Comparison of ENCODE assay signal across 13 cellular contexts in genomic region chr16:21638573-21638975, GRCh38. TPM values are rescaled to one million over a fixed set of nuclear protein-coding genes. Genes with fewer than 3 reads are reported as not detected.
A peak's percentile ranks its signal among the peaks of the same experiment; 100 is the strongest.
DNase-seq lines count a peak whose midpoint lies in the region; ATAC-seq and TF ChIP-seq lines count a peak whose summit lies in the region.
"Had no signal": no experiment of that assay in that cellular context is flagged by ENCODE, and none has a peak within 500 bp of the region (broad histone marks: within the 10 kb centered on the region; RNA-seq: fewer than 3 reads in every experiment).

No MANE protein-coding gene starts in this region.

- DNase-seq in stimulated activated CD4-positive, alpha-beta T cell treated with anti-CD3 and anti-CD28 coated beads, Interleukin-2, amount 100 ng/mL, for 4 hours (ENCODE audit: low read depth): peak; percentile 23
- DNase-seq in stimulated activated CD4-positive, alpha-beta T cell treated with anti-CD3 and anti-CD28 coated beads, Interleukin-2, amount 100 ng/mL, for 48 hours: no peak
- DNase-seq in activated CD4-positive, alpha-beta memory T cell treated with anti-CD3 and anti-CD28 coated beads, Interleukin-2, amount 10 ng/mL, durations not matched to agents 7 days and 5 days: no peak
- DNase-seq in fibroblast of villous mesenchyme (ENCODE audit: low read depth) (peak; percentile 36), stomach (no peak), putamen (ENCODE audit: low spot score) (no peak)
- DNase-seq: activated gamma-delta T cell treated with Interleukin-2 at 50 U/mL for 16 hours, C1 segment of cervical spinal cord, pancreas had no signal

- 30 to 49% (median 46%) methylated on average over 4 of the region's 4 CpGs for WGBS in stomach, 5 donors

- no peaks in the 10 kb centered on the region for H3K9me3 Mint-ChIP-seq in activated CD4-positive, alpha-beta memory T cell treated with anti-CD3 and anti-CD28 coated beads, Interleukin-2, amount 10 ng/mL, durations not matched to agents 7 days and 5 days

- CTCF ChIA-PET in activated CD4-positive, alpha-beta memory T cell treated with anti-CD3 and anti-CD28 coated beads, Interleukin-2, amount 10 ng/mL, durations not matched to agents 7 days and 5 days (lab: Charles Lee): interaction anchor here (0.8 to 6.6 kb wide), 11 partner anchors 11 to 55 kb away, joined by 3 to 48 read pairs (median 3); partner anchors contain the start of gene IGSF6

- peaks cover 9% of the 10 kb centered on the region for H3K36me3 Mint-ChIP-seq in activated CD4-positive, alpha-beta memory T cell treated with anti-CD3 and anti-CD28 coated beads, Interleukin-2, amount 10 ng/mL, durations not matched to agents 7 days and 5 days (ENCODE audit: low read depth)

- no peaks in the 10 kb centered on the region for H3K9me3 ChIP-seq in stomach
- H3K9me3 ChIP-seq: pancreas, SJSA1 had no signal

- intact Hi-C loops in stomach (cut with DNase I; ENCODE audit: low total_unique reads): no loop called here

- POLR2A ChIA-PET in activated CD4-positive, alpha-beta memory T cell treated with anti-CD3 and anti-CD28 coated beads, Interleukin-2, amount 10 ng/mL, durations not matched to agents 7 days and 5 days (lab: Charles Lee): interaction anchor here (0.9 to 2.6 kb wide), 4 partner anchors 12 to 39 kb away, joined by 3 to 11 read pairs (median 4); partner anchors contain the start of gene METTL9

- TF ChIP-seq CTCF in fibroblast of villous mesenchyme (IDR thresholded peaks at IDR 0.05; ENCODE audit: insufficient read depth, low read depth, low read length) (no peak), stomach (IDR thresholded peaks at IDR 0.05) (no peak)

- H3K27ac ChIP-seq in stomach: peak overlapping the region in 3 of 5 donors; percentile 18 to 38 (median 37)
- H3K27ac ChIP-seq: hepatocyte, pancreas, SJSA1 had no signal

- H3K4me1 Mint-ChIP-seq in activated CD4-positive, alpha-beta memory T cell treated with anti-CD3 and anti-CD28 coated beads, Interleukin-2, amount 10 ng/mL, durations not matched to agents 7 days and 5 days: peaks cover 23% of the 10 kb centered on the region

- H3K27me3 Mint-ChIP-seq in activated CD4-positive, alpha-beta memory T cell treated with anti-CD3 and anti-CD28 coated beads, Interleukin-2, amount 10 ng/mL, durations not matched to agents 7 days and 5 days: no peaks in the 10 kb centered on the region

- H3K4me3 Mint-ChIP-seq in activated CD4-positive, alpha-beta memory T cell treated with anti-CD3 and anti-CD28 coated beads, Interleukin-2, amount 10 ng/mL, durations not matched to agents 7 days and 5 days: no peak overlapping the region

- peak overlapping the region; percentile 82 for H3K27ac Mint-ChIP-seq in activated CD4-positive, alpha-beta memory T cell treated with anti-CD3 and anti-CD28 coated beads, Interleukin-2, amount 10 ng/mL, durations not matched to agents 7 days and 5 days

- peaks cover 0 to 48% (median 17%) of the 10 kb centered on the region in 4 donors for H3K4me1 ChIP-seq in stomach
- H3K4me1 ChIP-seq: pancreas, SJSA1 had no signal

- H3K36me3 ChIP-seq in stomach: peaks cover 0 to 30% (median 23%) of the 10 kb centered on the region in 4 donors
- H3K36me3 ChIP-seq: pancreas had no signal

- H3K4me3 ChIP-seq in fibroblast of villous mesenchyme (ENCODE audit: low read depth, low read length) (no peak overlapping the region), stomach (no peak overlapping the region)
- H3K4me3 ChIP-seq: hepatocyte, pancreas, SJSA1 had no signal

- no peak for TF ChIP-seq EP300 in stomach (IDR thresholded peaks at IDR 0.05)

- ATAC-seq in HG02798 (IDR thresholded peaks at IDR 0.05; ENCODE audit: poor library complexity, unreplicated experiment): no peak
- no peak for ATAC-seq in HG03378 (IDR thresholded peaks at IDR 0.05; ENCODE audit: unreplicated experiment)

- no peaks in the 10 kb centered on the region for H3K27me3 ChIP-seq in stomach
- H3K27me3 ChIP-seq: hepatocyte, pancreas, SJSA1 had no signal

- no peak for TF ChIP-seq POLR2A in stomach (IDR thresholded peaks at IDR 0.05)

RNA-seq across cellular contexts. Expression of gene IGSF6, which starts 13.8 kb away (rescaled TPM):
- total RNA-seq in activated CD4-positive, alpha-beta memory T cell treated with anti-CD3 and anti-CD28 coated beads, Interleukin-2, amount 10 ng/mL, durations not matched to agents 7 days and 5 days: under 1 TPM; 0.15 TPM
- under 0.01 TPM in 1 of 2 replicates, not detected in the other for total RNA-seq in fibroblast of villous mesenchyme
- total RNA-seq in stomach: 1 to 10 TPM in 2 of 5 donors, not detected in 3; 1.8 to 4.1 TPM
- 1 to 10 TPM in 2 of 3 donors, under 1 TPM in 1; 0.73 to 2.2 (median 1.7) TPM for polyA plus RNA-seq in stomach
- total RNA-seq: SJSA1 had no signal

RNA-seq across cellular contexts. Expression of gene OTOA, which starts 25.2 kb away (rescaled TPM):
- total RNA-seq in activated CD4-positive, alpha-beta memory T cell treated with anti-CD3 and anti-CD28 coated beads, Interleukin-2, amount 10 ng/mL, durations not matched to agents 7 days and 5 days: under 1 TPM; 0.15 to 0.18 TPM
- total RNA-seq in fibroblast of villous mesenchyme: under 0.01 TPM in 2 replicates
- under 1 TPM in 1 of 5 donors, not detected in 4; 0.55 TPM for total RNA-seq in stomach
- polyA plus RNA-seq in stomach: under 1 TPM in 1 of 3 donors, not detected in 2; 0.44 TPM
- total RNA-seq: SJSA1 had no signal
- polyA plus RNA-seq: hepatocyte, pancreas had no signal

RNA-seq across cellular contexts. Expression of gene METTL9, which starts 39.2 kb away (rescaled TPM):
- total RNA-seq in activated CD4-positive, alpha-beta memory T cell treated with anti-CD3 and anti-CD28 coated beads, Interleukin-2, amount 10 ng/mL, durations not matched to agents 7 days and 5 days: 10 to 100 TPM; 84.2 to 86.1 TPM
- total RNA-seq in fibroblast of villous mesenchyme: 166 and 169 TPM in 2 replicates
- total RNA-seq in stomach: 100 to 1,000 TPM in 3 of 5 donors, 10 to 100 TPM in 2; 82.1 to 879 (median 188) TPM
- polyA plus RNA-seq in stomach: 10 to 100 TPM; 34.4 to 76.8 (median 63.4) TPM

Comparison
In these comparisons a context has a peak if more than half of its experiments do, and no peak if none do; other contexts are left out.
1. DNase-seq: peak in stimulated activated CD4-positive, alpha-beta T cell treated with anti-CD3 and anti-CD28 coated beads, Interleukin-2, amount 100 ng/mL, for 4 hours (single experiment) and fibroblast of villous mesenchyme (single experiment); none in stimulated activated CD4-positive, alpha-beta T cell treated with anti-CD3 and anti-CD28 coated beads, Interleukin-2, amount 100 ng/mL, for 48 hours (0 of 2), activated CD4-positive, alpha-beta memory T cell treated with anti-CD3 and anti-CD28 coated beads, Interleukin-2, amount 10 ng/mL, durations not matched to agents 7 days and 5 days (single experiment), stomach (single experiment) and putamen (single experiment).